Comparison of ENCODE assay signal across 9 cellular contexts in the genomic region with DNA sequence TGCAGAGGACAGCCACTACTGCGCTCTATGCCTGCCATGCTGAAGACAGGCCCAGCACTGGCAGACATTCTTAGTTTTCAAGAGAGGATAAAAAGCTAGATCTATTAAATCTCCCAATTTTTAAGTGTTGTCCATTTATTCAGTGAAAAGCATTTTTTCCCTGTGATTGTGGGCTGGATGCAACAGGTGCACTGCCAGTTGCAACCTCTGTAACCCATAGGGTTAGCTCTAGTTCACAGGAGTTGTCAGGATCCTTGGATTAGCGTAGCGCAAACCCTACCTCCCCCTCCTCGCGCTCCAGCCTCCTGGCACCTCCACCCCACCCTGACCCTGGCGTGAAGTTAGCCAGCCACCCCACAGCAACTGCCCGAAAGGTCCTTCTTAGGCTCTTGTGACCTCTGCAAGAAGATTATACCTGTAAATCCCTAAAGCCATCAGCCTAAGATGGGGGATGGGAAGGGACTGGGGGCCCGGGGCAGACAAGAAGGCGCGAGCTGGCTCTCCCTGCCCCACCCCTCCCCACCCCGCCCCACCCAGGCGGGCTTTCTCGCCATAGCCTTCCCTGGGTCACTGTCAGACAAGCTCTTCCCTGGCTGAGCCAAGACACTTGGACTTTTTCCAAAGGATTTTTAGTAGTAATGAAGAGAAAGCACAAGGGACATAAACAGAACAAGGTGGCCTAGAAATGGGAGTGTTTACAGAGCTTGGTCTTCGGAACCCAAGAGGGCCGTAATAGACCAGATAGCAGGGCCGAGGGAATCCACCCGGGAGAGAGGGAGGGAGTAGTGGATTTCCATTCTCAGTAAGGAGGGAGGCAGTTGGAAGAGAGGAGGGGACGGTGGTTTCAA. TPM values are rescaled to one million over a fixed set of nuclear protein-coding genes. Genes with fewer than 3 reads are reported as not detected.
DNase-seq lines count a peak whose midpoint lies in the region; ATAC-seq, FAIRE-seq and TF ChIP-seq lines count a peak whose summit lies in the region.
"Had no signal": no experiment of that assay in that cellular context is flagged by ENCODE, and none has a peak within 500 bp of the region (broad histone marks: within the 10 kb centered on the region; RNA-seq: fewer than 3 reads in every experiment).

No MANE protein-coding gene starts in this region.

- peaks cover 35% of the 10 kb centered on the region for H3K4me1 Mint-ChIP-seq in HFFc6 (ENCODE audit: low read depth)

- no peak for FAIRE-seq in small intestine (lab: Jason Lieb, UNC)

- H3K4me3 Mint-ChIP-seq in HFFc6, result peak overlapping the region; percentile 84

- no peaks in the 10 kb centered on the region for H3K36me3 Mint-ChIP-seq in HFFc6 (ENCODE audit: low read depth)

- TF ChIP-seq POLR2A in gastrocnemius medialis (IDR thresholded peaks at IDR 0.05), result no peak

- in situ Hi-C loops in gastrocnemius medialis (cut with MboI; ENCODE audit: low sequenced_read_pairs in 4 of 4), result no loop called here

- peak overlapping the region; percentile 92 for H3K27ac Mint-ChIP-seq in HFFc6

- peak overlapping the region; percentile 77 to 86 for H3K27ac ChIP-seq in right atrium auricular region
- H3K27ac ChIP-seq in gastrocnemius medialis, result peak overlapping the region; percentile 56 to 68 (median 62)
- peak overlapping the region in 1 of 2 donors; percentile 28 for H3K27ac ChIP-seq in small intestine (ENCODE audit: low read depth in 1 of 2, low read length in 1 of 2)
- H3K27ac ChIP-seq: HL-60 had no signal

- H3K36me3 ChIP-seq in right atrium auricular region (no peaks in the 10 kb centered on the region), gastrocnemius medialis (no peaks in the 10 kb centered on the region), small intestine (ENCODE audit: control insufficient read depth in 2 of 2, insufficient read depth in 2 of 2, low read length in 2 of 2) (no peaks in the 10 kb centered on the region)

- H3K27me3 Mint-ChIP-seq in HFFc6 (ENCODE audit: insufficient read depth), result no peaks in the 10 kb centered on the region; the same call in none of the 2 replicates

- H3K4me1 ChIP-seq in right atrium auricular region (peaks cover 0 to 16% of the 10 kb centered on the region in 2 donors), gastrocnemius medialis (peaks cover 7 to 17% of the 10 kb centered on the region in 2 donors), small intestine (ENCODE audit: control insufficient read depth in 2 of 2, insufficient read depth in 1 of 2, low read depth in 1 of 2, low read length in 1 of 2) (no peaks in the 10 kb centered on the region)

- H3K9me3 Mint-ChIP-seq in HFFc6, result no peaks in the 10 kb centered on the region

- ATAC-seq in gastrocnemius medialis (peak; percentile 40 to 61), HG03460 (IDR thresholded peaks at IDR 0.05; ENCODE audit: unreplicated experiment) (no peak)

- WGBS in small intestine, 3 donors, result 21 to 35% (median 28%) methylated on average over 18 of the region's 18 CpGs

- TF ChIP-seq CTCF in HFFc6 (IDR thresholded peaks at IDR 0.05), result no peak
- no peak for TF ChIP-seq CTCF in right atrium auricular region (IDR thresholded peaks at IDR 0.05)
- TF ChIP-seq CTCF in gastrocnemius medialis (IDR thresholded peaks at IDR 0.05 in 4 of 5, conservative IDR thresholded peaks at IDR 0.05 in 1 of 5), result no peak

- H3K27me3 ChIP-seq in right atrium auricular region (no peaks in the 10 kb centered on the region), gastrocnemius medialis (peaks cover 10 to 33% (median 29%) of the 10 kb centered on the region in 3 donors), small intestine (ENCODE audit: control insufficient read depth in 2 of 2, insufficient read depth in 2 of 2, low read length in 2 of 2) (peaks cover 0 to 6% of the 10 kb centered on the region in 2 donors)

- DNase-seq in HFFc6, result peak; percentile 28
- DNase-seq in activated CD8-positive, alpha-beta memory T cell treated with anti-CD3 and anti-CD28 coated beads, Interleukin-2, amount 50 U/mL, for 48 hours, result peak; percentile 42
- DNase-seq in right atrium auricular region (ENCODE audit: low spot score), result no peak
- DNase-seq in gastrocnemius medialis, result no peak
- no peak for DNase-seq in HCEC 1CT
- no peak for DNase-seq in small intestine
- DNase-seq in NCI-H2081 treated with DMSO at 0.1 percent for 48 hours (lab: John Stamatoyannopoulos, UW), result no peak

- intact Hi-C loops in gastrocnemius medialis (cut with DNase I; ENCODE audit: low total_unique reads), result no loop called here

- H3K4me3 ChIP-seq in right atrium auricular region (peak overlapping the region; percentile 62 to 68), gastrocnemius medialis (peak overlapping the region; percentile 55 to 70 (median 63)), small intestine (ENCODE audit: low read depth in 1 of 2, low read length in 2 of 2) (no peak overlapping the region)

- H3K9me3 ChIP-seq in right atrium auricular region (no peaks in the 10 kb centered on the region), gastrocnemius medialis (no peaks in the 10 kb centered on the region), small intestine (ENCODE audit: control insufficient read depth, low read depth) (no peaks in the 10 kb centered on the region)

RNA-seq across cellular contexts. Expression of a gene that starts 31.0 kb away (rescaled TPM):
- total RNA-seq in HFFc6 (2021; fragmentation: NEBNext Ultra II Directional; extraction: Animal tissue kit (Norgen Biotek cat#: 25700)), result 100 to 1,000 TPM; 312 to 407 (median 344) TPM
- total RNA-seq in right atrium auricular region (100 to 1,000 TPM; 114 to 169 TPM), gastrocnemius medialis (100 to 1,000 TPM; 187 to 303 (median 239) TPM)
- polyA plus RNA-seq in small intestine, result 100 to 1,000 TPM; 371 to 530 (median 505) TPM

RNA-seq across cellular contexts. Expression of a gene that starts 52.9 kb away (rescaled TPM):
- 10 to 100 TPM in 2 of 6 experiments, 1 to 10 TPM in 4; 5.9 to 23.8 (median 7.5) TPM for total RNA-seq in HFFc6 (2021; fragmentation: NEBNext Ultra II Directional; extraction: Animal tissue kit (Norgen Biotek cat#: 25700))
- total RNA-seq in right atrium auricular region, result not detected
- not detected for total RNA-seq in gastrocnemius medialis
- polyA plus RNA-seq in small intestine, result not detected

Comparison
In these comparisons a context has a peak if more than half of its experiments do, and no peak if none do; other contexts are left out.
1. DNase-seq: peak in HFFc6 (single experiment) and activated CD8-positive, alpha-beta memory T cell treated with anti-CD3 and anti-CD28 coated beads, Interleukin-2, amount 50 U/mL, for 48 hours (single experiment); none in right atrium auricular region (single experiment), gastrocnemius medialis (0 of 2), HCEC 1CT (single experiment), small intestine (single experiment) and NCI-H2081 treated with DMSO at 0.1 percent for 48 hours (single experiment).
2. H3K4me3 ChIP-seq: peak in right atrium auricular region (2 of 2) and gastrocnemius medialis (4 of 4); none in small intestine (0 of 2).
3. RNA of a gene that starts 52.9 kb away (total RNA-seq): 5.9 to 23.8 TPM in HFFc6; not detected in right atrium auricular region and not detected in gastrocnemius medialis; every median in the first group is over 4 times any median in the second.